In genomic region chr1:241637046-241637590, GRCh38 we compare ENCODE assay signal across 1 cellular context.
TF ChIP-seq lines count a peak whose summit lies in the region.

No MANE protein-coding gene starts in this region.

TF ChIP-seq in GM12891, 5 proteins besides CTCF, POLR2A, EP300 and RAD21 (continued from another document):
- TF ChIP-seq TAF1 (IDR thresholded peaks at IDR 0.05; ENCODE audit: low read depth, low read length) (no peak), POLR2AphosphoS5 (IDR thresholded peaks at IDR 0.05; ENCODE audit: low read depth, low read length) (no peak), SPI1 (IDR thresholded peaks at IDR 0.05; ENCODE audit: low read depth, low read length) (no peak)
TF ChIP-seq in GM12891: peak in this region for 0.
